In genomic region chr11:61969838-61970452, GRCh38 we compare ENCODE assay signal across 8 cellular contexts. TPM values are rescaled to one million over a fixed set of nuclear protein-coding genes. Genes with fewer than 3 reads are reported as not detected.
DNase-seq lines count a peak whose midpoint lies in the region; ATAC-seq and TF ChIP-seq lines count a peak whose summit lies in the region.

No MANE protein-coding gene starts in this region.

- H3K9me3 ChIP-seq in body of pancreas, result no peaks in the 10 kb centered on the region

- no peaks in the 10 kb centered on the region for H3K27me3 ChIP-seq in body of pancreas

- H3K27ac Mint-ChIP-seq in memory B cell, result peak overlapping the region; percentile 35

- peaks cover 0 to 3% of the 10 kb centered on the region in 2 donors for H3K36me3 ChIP-seq in body of pancreas (replicated peaks in 1 of 2; ENCODE audit: insufficient read depth in 1 of 2, low read depth in 2 of 2)

- intact Hi-C loops in body of pancreas (cut with DNase I), result no loop called here

- peaks cover 36% of the 10 kb centered on the region for H3K4me1 Mint-ChIP-seq in memory B cell

- DNase-seq in A172 (ENCODE audit: low spot score), result peak; percentile 72
- DNase-seq in KG1 (lab: John Stamatoyannopoulos, UW), result peak; percentile 33
- DNase-seq in body of pancreas, result no peak
- DNase-seq in memory B cell (ENCODE audit: low spot score in 2 of 2), result no peak
- no peak for DNase-seq in GM20000 (ENCODE audit: low spot score)
- no peak for DNase-seq in ureter (ENCODE audit: low spot score)

- TF ChIP-seq CTCF in body of pancreas (IDR thresholded peaks at IDR 0.05) (no peak), GM20000 (IDR thresholded peaks at IDR 0.05; ENCODE audit: extremely low read depth, missing control alignments) (no peak)

- H3K4me1 ChIP-seq in body of pancreas, result peaks cover 75% of the 10 kb centered on the region

- WGBS in body of pancreas, 2 donors, result 95 to 97% methylated on average over 1 of the region's 1 CpG

- peak overlapping the region; percentile 96 to 99 (median 98) for H3K27ac ChIP-seq in body of pancreas

- H3K4me3 Mint-ChIP-seq in memory B cell, result no peak overlapping the region

- no peaks in the 10 kb centered on the region for H3K9me3 Mint-ChIP-seq in memory B cell

- H3K36me3 Mint-ChIP-seq in memory B cell, result peaks cover 7% of the 10 kb centered on the region

- TF ChIP-seq POLR2A in body of pancreas (IDR thresholded peaks at IDR 0.05), result no peak

- ATAC-seq in body of pancreas (no peak), memory B cell (ENCODE audit: low read depth) (no peak), HG03159 (IDR thresholded peaks at IDR 0.05; ENCODE audit: unreplicated experiment) (no peak), HG03521 (IDR thresholded peaks at IDR 0.05; ENCODE audit: unreplicated experiment) (no peak)

- no peak overlapping the region for H3K4me3 ChIP-seq in body of pancreas

- H3K27me3 Mint-ChIP-seq in memory B cell, result no peaks in the 10 kb centered on the region

RNA-seq across cellular contexts. Expression of gene FTH1, which starts 2.5 kb away (rescaled TPM):
- total RNA-seq in A172 (2014; rRNA removed; shearing (Covaris generic)), result 511 and 651 TPM in 2 replicates
- total RNA-seq in body of pancreas, result 1,000 to 10,000 TPM; 1,333 to 1,363 TPM
- 2,368 TPM for total RNA-seq in ureter

RNA-seq across cellular contexts. Expression of gene BEST1, which starts 19.8 kb away (rescaled TPM):
- 0.79 and 1.00 TPM in 2 replicates for total RNA-seq in A172 (2014; rRNA removed; shearing (Covaris generic))
- total RNA-seq in body of pancreas (1 to 10 TPM; 1.6 to 2.6 TPM), ureter (9.4 TPM)

RNA-seq across cellular contexts. Expression of gene RAB3IL1, which starts 52.6 kb away (rescaled TPM):
- 2.4 and 8.5 TPM in 2 replicates for total RNA-seq in A172 (2014; rRNA removed; shearing (Covaris generic))
- total RNA-seq in body of pancreas (10 to 100 TPM in 1 of 2 donors, 1 to 10 TPM in 1; 5.4 to 11.5 TPM), ureter (14.9 TPM)

Comparison
In these comparisons a context has a peak if more than half of its experiments do, and no peak if none do; other contexts are left out.
1. DNase-seq: peak in A172 (single experiment) and KG1 (single experiment); none in body of pancreas (0 of 4), memory B cell (0 of 2), GM20000 (single experiment) and ureter (single experiment).